In genomic region chr2:46518848-46519247, GRCh38 we compare ENCODE assay signal across 1 cellular context.
TF ChIP-seq lines count a peak whose summit lies in the region.

No MANE protein-coding gene starts in this region.

TF ChIP-seq in liver, 16 proteins besides CTCF, POLR2A, EP300 and RAD21:
- peak; percentile 38 to 74 for TF ChIP-seq HNF4A (conservative IDR thresholded peaks at IDR 0.05)
- no peak for TF ChIP-seq RXRA (IDR thresholded peaks at IDR 0.05)
TF ChIP-seq in liver: peak in this region for 1.
